In genomic region chr7:128796325-128796724, GRCh38 we compare ENCODE assay signal across 19 cellular contexts. TPM values are rescaled to one million over a fixed set of nuclear protein-coding genes. Genes with fewer than 3 reads are reported as not detected.
A peak's percentile ranks its signal among the peaks of the same experiment; 100 is the strongest.
DNase-seq lines count a peak whose midpoint lies in the region; ATAC-seq and TF ChIP-seq lines count a peak whose summit lies in the region.
"Had no signal": no experiment of that assay in that cellular context is flagged by ENCODE, and none has a peak within 500 bp of the region (broad histone marks: within the 10 kb centered on the region; RNA-seq: fewer than 3 reads in every experiment).

No MANE protein-coding gene starts in this region.

- H3K27ac Mint-ChIP-seq in natural killer cell treated with Interleukin-12 subunit alpha and Interleukin-12 subunit beta and Interleukin-15 and Interleukin-18, amount 100 ng/mL, for 72 hours: no peak overlapping the region
- H3K27ac Mint-ChIP-seq in natural killer cell (no peak overlapping the region), glutamatergic neuron (ENCODE audit: unreplicated experiment) (no peak overlapping the region)
- H3K27ac Mint-ChIP-seq: immature natural killer cell, memory B cell, T-cell had no signal

- no peaks in the 10 kb centered on the region for H3K9me3 Mint-ChIP-seq in natural killer cell treated with Interleukin-12 subunit alpha and Interleukin-12 subunit beta and Interleukin-15 and Interleukin-18, amount 100 ng/mL, for 72 hours
- H3K9me3 Mint-ChIP-seq in natural killer cell (no peaks in the 10 kb centered on the region), glutamatergic neuron (ENCODE audit: unreplicated experiment) (peaks cover 2% of the 10 kb centered on the region)
- H3K9me3 Mint-ChIP-seq: immature natural killer cell, memory B cell, T-cell had no signal

- peak; percentile 29 for DNase-seq in natural killer cell treated with Interleukin-12 subunit alpha and Interleukin-12 subunit beta and Interleukin-15 and Interleukin-18, amount 100 ng/mL, for 72 hours (ENCODE audit: low spot score)
- DNase-seq in natural killer cell (no peak), astrocyte of the cerebellum (ENCODE audit: low read depth) (peak; percentile 81), glutamatergic neuron (no peak), stromal cell of bone marrow (ENCODE audit: low read depth) (peak; percentile 38)
- DNase-seq in stimulated activated naive CD4-positive, alpha-beta T cell treated with Interleukin-2 at 50 U/mL for 16 hours (lab: John Stamatoyannopoulos, UW): no peak
- DNase-seq: activated gamma-delta T cell treated with Interleukin-2 at 50 U/mL for 16 hours; effector CD4-positive, alpha-beta T cell; immature natural killer cell; NCI-H1436; NCI-H2227 treated with DMSO at 0.1 percent for 48 hours; occipital lobe; T-cell; upper lobe of right lung had no signal

- H3K36me3 Mint-ChIP-seq in natural killer cell treated with Interleukin-12 subunit alpha and Interleukin-12 subunit beta and Interleukin-15 and Interleukin-18, amount 100 ng/mL, for 72 hours: no peaks in the 10 kb centered on the region
- H3K36me3 Mint-ChIP-seq in natural killer cell: no peaks in the 10 kb centered on the region
- peaks cover 30% of the 10 kb centered on the region for H3K36me3 Mint-ChIP-seq in glutamatergic neuron (ENCODE audit: unreplicated experiment)

- H3K4me3 ChIP-seq in astrocyte of the cerebellum (ENCODE audit: low read depth, low read length): no peak overlapping the region
- H3K4me3 ChIP-seq: breast epithelium, upper lobe of right lung had no signal

- TF ChIP-seq CTCF in natural killer cell (IDR thresholded peaks at IDR 0.05): no peak
- no peak for TF ChIP-seq CTCF in astrocyte of the cerebellum (IDR thresholded peaks at IDR 0.05; ENCODE audit: low read depth, low read length, missing control alignments)
- TF ChIP-seq CTCF in glutamatergic neuron (IDR thresholded peaks at IDR 0.05; ENCODE audit: partially characterized antibody, unreplicated experiment): no peak

- in situ Hi-C loops in astrocyte of the cerebellum (cut with HindIII; ENCODE audit: low sequenced_read_pairs): no loop called here

- intact Hi-C loops in natural killer cell (cut with micrococcal nuclease): no loop called here

- no peaks in the 10 kb centered on the region for H3K27me3 Mint-ChIP-seq in natural killer cell treated with Interleukin-12 subunit alpha and Interleukin-12 subunit beta and Interleukin-15 and Interleukin-18, amount 100 ng/mL, for 72 hours
- H3K27me3 Mint-ChIP-seq in natural killer cell (ENCODE audit: low read depth in 2 of 2) (no peaks in the 10 kb centered on the region), glutamatergic neuron (ENCODE audit: unreplicated experiment) (peaks cover 10% of the 10 kb centered on the region)
- H3K27me3 Mint-ChIP-seq: T-cell had no signal

- no peaks in the 10 kb centered on the region for H3K4me1 Mint-ChIP-seq in natural killer cell treated with Interleukin-12 subunit alpha and Interleukin-12 subunit beta and Interleukin-15 and Interleukin-18, amount 100 ng/mL, for 72 hours (ENCODE audit: low read depth in 2 of 2)
- H3K4me1 Mint-ChIP-seq in natural killer cell (peaks cover 0 to 7% of the 10 kb centered on the region in 2 donors), glutamatergic neuron (ENCODE audit: low read depth, unreplicated experiment) (peaks cover 9% of the 10 kb centered on the region)

- H3K4me3 Mint-ChIP-seq in natural killer cell treated with Interleukin-12 subunit alpha and Interleukin-12 subunit beta and Interleukin-15 and Interleukin-18, amount 100 ng/mL, for 72 hours: no peak overlapping the region
- H3K4me3 Mint-ChIP-seq in natural killer cell (no peak overlapping the region), glutamatergic neuron (ENCODE audit: unreplicated experiment) (peak overlapping the region; percentile 5)
- H3K4me3 Mint-ChIP-seq: immature natural killer cell, memory B cell, T-cell had no signal

- no peak for ATAC-seq in natural killer cell treated with Interleukin-12 subunit alpha and Interleukin-12 subunit beta and Interleukin-15 and Interleukin-18, amount 100 ng/mL, for 72 hours
- ATAC-seq in natural killer cell: no peak
- no peak for ATAC-seq in GM21526 (IDR thresholded peaks at IDR 0.05; ENCODE audit: low FRiP score, unreplicated experiment)
- no peak for ATAC-seq in HG03432 (IDR thresholded peaks at IDR 0.05; ENCODE audit: unreplicated experiment)
- ATAC-seq: T-cell, upper lobe of right lung had no signal

RNA-seq across cellular contexts. Expression of gene CCDC136, which starts 4.6 kb away (rescaled TPM):
- total RNA-seq in natural killer cell treated with Interleukin-12 subunit alpha and Interleukin-12 subunit beta and Interleukin-15 and Interleukin-18, amount 100 ng/mL, for 72 hours: 10 to 100 TPM; 15.1 to 23.8 TPM
- total RNA-seq in natural killer cell (10 to 100 TPM; 10.9 to 17.5 (median 13.2) TPM), glutamatergic neuron (ENCODE audit: unreplicated experiment) (202 TPM)

RNA-seq across cellular contexts. Expression of gene OPN1SW, which starts 20.7 kb away (rescaled TPM):
- total RNA-seq in natural killer cell treated with Interleukin-12 subunit alpha and Interleukin-12 subunit beta and Interleukin-15 and Interleukin-18, amount 100 ng/mL, for 72 hours: not detected
- not detected for total RNA-seq in natural killer cell
- total RNA-seq in glutamatergic neuron (ENCODE audit: unreplicated experiment): not detected
- total RNA-seq: A172, breast epithelium, occipital lobe, T-cell, upper lobe of right lung had no signal

RNA-seq across cellular contexts. Expression of gene FLNC, which starts 33.9 kb away (rescaled TPM):
- total RNA-seq in natural killer cell treated with Interleukin-12 subunit alpha and Interleukin-12 subunit beta and Interleukin-15 and Interleukin-18, amount 100 ng/mL, for 72 hours: not detected
- total RNA-seq in natural killer cell: under 1 TPM in 2 of 3 donors, not detected in 1; 0.05 to 0.25 TPM
- total RNA-seq in glutamatergic neuron (ENCODE audit: unreplicated experiment): 241 TPM

RNA-seq across cellular contexts. Expression of gene CALU, which starts 57.2 kb away (rescaled TPM):
- 10 to 100 TPM; 46.3 to 60.5 TPM for total RNA-seq in natural killer cell treated with Interleukin-12 subunit alpha and Interleukin-12 subunit beta and Interleukin-15 and Interleukin-18, amount 100 ng/mL, for 72 hours
- 10 to 100 TPM; 25.9 to 31.7 (median 27.6) TPM for total RNA-seq in natural killer cell
- total RNA-seq in glutamatergic neuron (ENCODE audit: unreplicated experiment): 63.6 TPM

Comparison
In these comparisons a context has a peak if more than half of its experiments do, and no peak if none do; other contexts are left out.
1. DNase-seq: peak in natural killer cell treated with Interleukin-12 subunit alpha and Interleukin-12 subunit beta and Interleukin-15 and Interleukin-18, amount 100 ng/mL, for 72 hours (single experiment), astrocyte of the cerebellum (single experiment) and stromal cell of bone marrow (single experiment); none in natural killer cell (single experiment), glutamatergic neuron (single experiment) and stimulated activated naive CD4-positive, alpha-beta T cell treated with Interleukin-2 at 50 U/mL for 16 hours (single experiment).
2. RNA of gene FLNC, which starts 33.9 kb away (total RNA-seq): 241 TPM in glutamatergic neuron (single experiment); 0.05 to 0.25 TPM in natural killer cell and not detected in natural killer cell treated with Interleukin-12 subunit alpha and Interleukin-12 subunit beta and Interleukin-15 and Interleukin-18, amount 100 ng/mL, for 72 hours; every median in the first group is over 100 times any median in the second.